ENCODE assay signal across 11 cellular contexts in genomic region chr2:239278941-239279365, GRCh38.
DNase-seq lines count a peak whose midpoint lies in the region; ATAC-seq and TF ChIP-seq lines count a peak whose summit lies in the region.
"Had no signal": no experiment of that assay in that cellular context is flagged by ENCODE, and none has a peak within 500 bp of the region (broad histone marks: within the 10 kb centered on the region; RNA-seq: fewer than 3 reads in every experiment).

No MANE protein-coding gene starts in this region.

- in situ Hi-C loops in GM13977 (cut with MboI; ENCODE audit: low pct_unique_long_range_greater_than_20kb, low sequenced_read_pairs, unreplicated experiment) (no loop called here), G401 (cut with HindIII; ENCODE audit: low sequenced_read_pairs) (no loop called here)

- H4K20me1 ChIP-seq in DND-41 (ENCODE audit: insufficient read depth, low read length): peaks cover 100% of the 10 kb centered on the region

- peaks cover 100% of the 10 kb centered on the region for H3K79me2 ChIP-seq in DND-41 (ENCODE audit: insufficient read depth, low read length)

- no peak overlapping the region for H3K4me2 ChIP-seq in DND-41 (ENCODE audit: insufficient read depth, low read length)

- CTCF ChIA-PET in A673 (lab: Charles Lee): no interaction called here

- H2AFZ ChIP-seq in DND-41 (ENCODE audit: low read depth, low read length): no peak overlapping the region

- H3K27ac ChIP-seq in A673 (ENCODE audit: low read depth, low read length, poor library complexity, severe bottlenecking) (peak overlapping the region; percentile 57), DND-41 (ENCODE audit: low read length) (peak overlapping the region; percentile 61; the same call in 1 of the 2 replicates), muscle layer of colon (ENCODE audit: low read depth, low read length) (peak overlapping the region; percentile 66)

- intact Hi-C loops in A673 (cut with micrococcal nuclease; ENCODE audit: unreplicated experiment): no loop called here

- H3K36me3 ChIP-seq in A673 (ENCODE audit: insufficient read depth, low read length, poor library complexity, severe bottlenecking) (no peaks in the 10 kb centered on the region), DND-41 (ENCODE audit: insufficient read depth, low read length) (peaks cover 97% of the 10 kb centered on the region), muscle layer of colon (ENCODE audit: insufficient read depth, low read length) (no peaks in the 10 kb centered on the region)

- POLR2A ChIA-PET in A673 (lab: Charles Lee; ENCODE audit: low non-redundant PET): no interaction called here

- TF ChIP-seq CTCF in A673 (conservative IDR thresholded peaks at IDR 0.05; ENCODE audit: low read depth, low read length) (no peak), DND-41 (IDR thresholded peaks at IDR 0.05; ENCODE audit: borderline replicate concordance, extremely low read depth, low read length, poor library complexity, severe bottlenecking) (no peak), GM13977 (IDR thresholded peaks at IDR 0.05; ENCODE audit: extremely low read depth, insufficient read depth, missing control alignments) (no peak)

- no peak overlapping the region for H3K4me3 ChIP-seq in A673 (ENCODE audit: low read depth, low read length, poor library complexity, severe bottlenecking)
- H3K4me3 ChIP-seq in DND-41 (ENCODE audit: low read depth in 1 of 2, low read length in 2 of 2): no peak overlapping the region
- no peak overlapping the region for H3K4me3 ChIP-seq in muscle layer of colon (ENCODE audit: low read depth in 1 of 2, low read length in 2 of 2)

- no TSS peak for BruUV-seq in A673 (replicated peaks; lab: Mats Ljungman, UMichigan)

- no peaks in the 10 kb centered on the region for H3K27me3 ChIP-seq in A673 (replicated peaks; ENCODE audit: insufficient read depth, low read depth, low read length, poor library complexity)
- no peaks in the 10 kb centered on the region for H3K27me3 ChIP-seq in DND-41 (ENCODE audit: insufficient read depth, low read length, poor library complexity)
- no peaks in the 10 kb centered on the region for H3K27me3 ChIP-seq in muscle layer of colon (ENCODE audit: control insufficient read depth in 1 of 2, insufficient read depth in 2 of 2, low read length in 2 of 2)

- DNase-seq in A673 (ENCODE audit: low spot score) (no peak), DND-41 (no peak), amniotic epithelial cell (ENCODE audit: low read depth) (peak; percentile 44), GM13977 (ENCODE audit: low spot score) (no peak), G401 (ENCODE audit: low spot score) (no peak), 8988T (no peak), A172 (ENCODE audit: low spot score) (no peak)
- DNase-seq: NCI-H1417 treated with DMSO at 0.1 percent for 48 hours, Right ventricle myocardium superior, trophoblast cell had no signal

- H3K4me1 ChIP-seq in A673 (ENCODE audit: insufficient read depth, low read length, poor library complexity, severe bottlenecking) (peaks cover 27% of the 10 kb centered on the region), DND-41 (ENCODE audit: insufficient read depth, low read length) (peaks cover 95% of the 10 kb centered on the region), muscle layer of colon (ENCODE audit: insufficient read depth, low read length) (peaks cover 75% of the 10 kb centered on the region)

- H3K9me3 ChIP-seq in A673 (ENCODE audit: low read depth, low read length, poor library complexity, severe bottlenecking): no peaks in the 10 kb centered on the region
- no peaks in the 10 kb centered on the region for H3K9me3 ChIP-seq in DND-41 (ENCODE audit: insufficient read depth, low read length, severe bottlenecking)
- no peaks in the 10 kb centered on the region for H3K9me3 ChIP-seq in muscle layer of colon (ENCODE audit: low read length)

- H3K9ac ChIP-seq in DND-41 (ENCODE audit: low read depth, low read length) (no peak overlapping the region), muscle layer of colon (ENCODE audit: low read length) (no peak overlapping the region)

- ATAC-seq in DND-41 (ENCODE audit: insufficient read depth, low read depth): no peak
